Comparison of ENCODE assay signal across 1 cellular context in genomic region chr6:52539607-52540006, GRCh38.
TF ChIP-seq lines count a peak whose summit lies in the region.

No MANE protein-coding gene starts in this region.

TF ChIP-seq in H1, 55 proteins besides CTCF, POLR2A, EP300 and RAD21:
- no peak for TF ChIP-seq HDAC2 (IDR thresholded peaks at IDR 0.05; ENCODE audit: borderline replicate concordance in 1 of 2, low read depth in 2 of 2, low read length in 2 of 2)
- no peak for TF ChIP-seq SAP30 (IDR thresholded peaks at IDR 0.05; ENCODE audit: insufficient read depth, insufficient replicate concordance, low read length)
- no peak for TF ChIP-seq RFX5 (IDR thresholded peaks at IDR 0.05; ENCODE audit: borderline replicate concordance, low read depth, low read length)
- no peak for TF ChIP-seq ASH2L (IDR thresholded peaks at IDR 0.05; ENCODE audit: low read length)
- TF ChIP-seq ATF2 (IDR thresholded peaks at IDR 0.05; ENCODE audit: low read length) = no peak
- TF ChIP-seq KDM4A (IDR thresholded peaks at IDR 0.05; ENCODE audit: low read depth, low read length, severe bottlenecking) = no peak
- TF ChIP-seq TBP (IDR thresholded peaks at IDR 0.05; ENCODE audit: low read depth, low read length) = no peak
- no peak for TF ChIP-seq CTBP2 (IDR thresholded peaks at IDR 0.05; ENCODE audit: borderline replicate concordance, insufficient read depth, insufficient read length, low read length)
- TF ChIP-seq SUZ12 (IDR thresholded peaks at IDR 0.05; ENCODE audit: low read length) = no peak
- TF ChIP-seq, protein P1, sequence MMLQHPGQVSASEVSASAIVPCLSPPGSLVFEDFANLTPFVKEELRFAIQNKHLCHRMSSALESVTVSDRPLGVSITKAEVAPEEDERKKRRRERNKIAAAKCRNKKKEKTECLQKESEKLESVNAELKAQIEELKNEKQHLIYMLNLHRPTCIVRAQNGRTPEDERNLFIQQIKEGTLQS (IDR thresholded peaks at IDR 0.05; ENCODE audit: insufficient read depth, low read depth, low read length) = no peak
- no peak for TF ChIP-seq TAF1 (IDR thresholded peaks at IDR 0.05; ENCODE audit: low read depth, low read length)
- TF ChIP-seq CEBPB (IDR thresholded peaks at IDR 0.05; ENCODE audit: low read depth, low read length) = no peak
- no peak for TF ChIP-seq USF2 (IDR thresholded peaks at IDR 0.05; ENCODE audit: low read length)
- no peak for TF ChIP-seq PHF8 (conservative IDR thresholded peaks at IDR 0.05; ENCODE audit: low read depth, low read length)
- no peak for TF ChIP-seq KDM5A (IDR thresholded peaks at IDR 0.05; ENCODE audit: low read length)
- no peak for TF ChIP-seq GTF2F1 (IDR thresholded peaks at IDR 0.05; ENCODE audit: borderline replicate concordance, low read depth, low read length)
- no peak for TF ChIP-seq POU5F1 (IDR thresholded peaks at IDR 0.05; ENCODE audit: low read depth, low read length)
- TF ChIP-seq TEAD4 (IDR thresholded peaks at IDR 0.05; ENCODE audit: low read depth, low read length) = no peak
